In genomic region chr13:111152836-111153235, GRCh38 we compare ENCODE assay signal across 1 cellular context.
TF ChIP-seq lines count a peak whose summit lies in the region.

No MANE protein-coding gene starts in this region.

TF ChIP-seq in IMR-90, 13 proteins besides CTCF, POLR2A, EP300 and RAD21:
- peak; percentile 18; the same call in 1 of the 2 replicates for TF ChIP-seq MXI1 (IDR thresholded peaks at IDR 0.05; ENCODE audit: borderline replicate concordance, low read depth, low read length)
- no peak for TF ChIP-seq CHD1 (IDR thresholded peaks at IDR 0.05; ENCODE audit: low read depth, low read length)
